Comparison of ENCODE assay signal across 23 cellular contexts in genomic region chr6:82458147-82458546, GRCh38.
DNase-seq lines count a peak whose midpoint lies in the region; ATAC-seq and TF ChIP-seq lines count a peak whose summit lies in the region.
"Had no signal": no experiment of that assay in that cellular context is flagged by ENCODE, and none has a peak within 500 bp of the region (broad histone marks: within the 10 kb centered on the region; RNA-seq: fewer than 3 reads in every experiment).

No MANE protein-coding gene starts in this region.

- H3K4me1 ChIP-seq in mammary epithelial cell (ENCODE audit: insufficient read depth, low read length) = peaks cover 17% of the 10 kb centered on the region
- no peaks in the 10 kb centered on the region for H3K4me1 ChIP-seq in hepatocyte (ENCODE audit: insufficient read depth)
- H3K4me1 ChIP-seq in sigmoid colon = no peaks in the 10 kb centered on the region
- H3K4me1 ChIP-seq: BE2C, Peyer's patch had no signal

- no peaks in the 10 kb centered on the region for H3K9me2 ChIP-seq in hepatocyte (replicated peaks; ENCODE audit: insufficient read depth)
- H3K9me2 ChIP-seq: SK-N-SH had no signal

- CTCF ChIA-PET in mammary epithelial cell (lab: Charles Lee; ENCODE audit: low non-redundant PET) = no interaction called here

- H3K27me3 ChIP-seq in mammary epithelial cell (ENCODE audit: insufficient read depth, low read length) (no peaks in the 10 kb centered on the region), hepatocyte (no peaks in the 10 kb centered on the region), sigmoid colon (no peaks in the 10 kb centered on the region)
- H3K27me3 ChIP-seq: BE2C, Peyer's patch had no signal

- BruUV-seq in mammary epithelial cell (replicated peaks; lab: Mats Ljungman, UMichigan) = no TSS peak

- dilution Hi-C loops in mammary epithelial cell (cut with HindIII; ENCODE audit: low sequenced_read_pairs) = no loop called here

- DNase-seq in NCI-H748 (lab: John Stamatoyannopoulos, UW; ENCODE audit: unreplicated experiment) (peak; percentile 13), NCI-H748 treated with DMSO at 0.1 percent for 48 hours (lab: John Stamatoyannopoulos, UW) (no peak), mammary epithelial cell (peak; percentile 99), kidney tubule cell (ENCODE audit: low spot score) (peak; percentile 50), hepatocyte (ENCODE audit: low spot score) (no peak), sigmoid colon (no peak)
- DNase-seq: 8988T; ACHN; BE2C; CD8-positive, alpha-beta memory T cell; DMS 273 treated with DMSO at 0.1 percent for 48 hours; DND-41; Karpas-422; NCI-H1092 treated with DMSO at 0.1 percent for 48 hours; NCI-H1436; NCI-H1930; NCI-H446 treated with DMSO at 0.1 percent for 48 hours; NCI-H526; Peyer's patch; SK-N-SH had no signal

- peak overlapping the region; percentile 49 for H3K4me2 ChIP-seq in mammary epithelial cell (ENCODE audit: insufficient read depth, low read depth, low read length)
- no peak overlapping the region for H3K4me2 ChIP-seq in hepatocyte
- H3K4me2 ChIP-seq: SK-N-SH had no signal

- in situ Hi-C loops in mammary epithelial cell (cut with MboI; ENCODE audit: low sequenced_read_pairs in 2 of 2) = no loop called here

- TF ChIP-seq CTCF in mammary epithelial cell (conservative IDR thresholded peaks at IDR 0.05 in 1 of 2, IDR thresholded peaks at IDR 0.05 in 1 of 2; ENCODE audit: extremely low read depth in 1 of 2, insufficient read depth in 1 of 2, low read depth in 1 of 2, low read length in 2 of 2) (no peak), hepatocyte (IDR thresholded peaks at IDR 0.05; ENCODE audit: poor library complexity) (no peak), sigmoid colon (IDR thresholded peaks at IDR 0.05) (no peak)

- H3K36me3 ChIP-seq in mammary epithelial cell (ENCODE audit: insufficient read depth, low read length) (no peaks in the 10 kb centered on the region), hepatocyte (replicated peaks; ENCODE audit: insufficient read depth, low read depth) (no peaks in the 10 kb centered on the region), sigmoid colon (no peaks in the 10 kb centered on the region)
- H3K36me3 ChIP-seq: BE2C, Peyer's patch had no signal

- H2AFZ ChIP-seq in mammary epithelial cell (ENCODE audit: low read depth, low read length) (peak overlapping the region; percentile 48), hepatocyte (no peak overlapping the region)

- H3K79me2 ChIP-seq in mammary epithelial cell (ENCODE audit: insufficient read depth, low read length) (no peaks in the 10 kb centered on the region), hepatocyte (no peaks in the 10 kb centered on the region)

- intact Hi-C loops in mammary epithelial cell (cut with micrococcal nuclease) (loop anchor here (1.0 to 10.0 kb wide), 4 partner anchors 49 to 599 kb away; partner anchors contain the start of gene TPBG), sigmoid colon (cut with DNase I) (no loop called here)

- TF ChIP-seq POLR2A in sigmoid colon (IDR thresholded peaks at IDR 0.05) = no peak

- H3K4me3 ChIP-seq in mammary epithelial cell (replicated peaks in 1 of 3; ENCODE audit: insufficient read depth in 1 of 3, low read depth in 2 of 3, low read length in 3 of 3) (no peak overlapping the region), hepatocyte (no peak overlapping the region), sigmoid colon (no peak overlapping the region)
- H3K4me3 ChIP-seq: Peyer's patch had no signal

- H3K9me3 ChIP-seq in mammary epithelial cell (replicated peaks; ENCODE audit: insufficient read depth, low read length) (peaks cover 21% of the 10 kb centered on the region), hepatocyte (ENCODE audit: low read depth) (no peaks in the 10 kb centered on the region), sigmoid colon (no peaks in the 10 kb centered on the region)
- H3K9me3 ChIP-seq: BE2C, Peyer's patch had no signal

- peak overlapping the region; percentile 58 for H3K27ac ChIP-seq in mammary epithelial cell (ENCODE audit: insufficient read depth, low read depth, low read length)
- H3K27ac ChIP-seq in hepatocyte = no peak overlapping the region
- H3K27ac ChIP-seq in sigmoid colon = no peak overlapping the region
- H3K27ac ChIP-seq: Peyer's patch had no signal

- H3K9ac ChIP-seq in mammary epithelial cell (ENCODE audit: insufficient read depth, low read length) = no peak overlapping the region
- H3K9ac ChIP-seq: SK-N-SH had no signal

- ATAC-seq in esophagus mucosa (peak; percentile 100), HG03175 (IDR thresholded peaks at IDR 0.05; ENCODE audit: unreplicated experiment) (no peak)
- ATAC-seq: HepG2 had no signal

- TF ChIP-seq EP300 in sigmoid colon (IDR thresholded peaks at IDR 0.05) = no peak

- H4K20me1 ChIP-seq in mammary epithelial cell (ENCODE audit: insufficient read depth, low read length) = no peaks in the 10 kb centered on the region
- H4K20me1 ChIP-seq in hepatocyte (ENCODE audit: insufficient read depth, poor library complexity, severe bottlenecking) = no peaks in the 10 kb centered on the region

Comparison
In these comparisons a context has a peak if more than half of its experiments do, and no peak if none do; other contexts are left out.
1. DNase-seq: peak in NCI-H748 (single experiment), mammary epithelial cell (single experiment) and kidney tubule cell (single experiment); none in NCI-H748 treated with DMSO at 0.1 percent for 48 hours (single experiment), hepatocyte (single experiment) and sigmoid colon (single experiment).